In the genomic region with DNA sequence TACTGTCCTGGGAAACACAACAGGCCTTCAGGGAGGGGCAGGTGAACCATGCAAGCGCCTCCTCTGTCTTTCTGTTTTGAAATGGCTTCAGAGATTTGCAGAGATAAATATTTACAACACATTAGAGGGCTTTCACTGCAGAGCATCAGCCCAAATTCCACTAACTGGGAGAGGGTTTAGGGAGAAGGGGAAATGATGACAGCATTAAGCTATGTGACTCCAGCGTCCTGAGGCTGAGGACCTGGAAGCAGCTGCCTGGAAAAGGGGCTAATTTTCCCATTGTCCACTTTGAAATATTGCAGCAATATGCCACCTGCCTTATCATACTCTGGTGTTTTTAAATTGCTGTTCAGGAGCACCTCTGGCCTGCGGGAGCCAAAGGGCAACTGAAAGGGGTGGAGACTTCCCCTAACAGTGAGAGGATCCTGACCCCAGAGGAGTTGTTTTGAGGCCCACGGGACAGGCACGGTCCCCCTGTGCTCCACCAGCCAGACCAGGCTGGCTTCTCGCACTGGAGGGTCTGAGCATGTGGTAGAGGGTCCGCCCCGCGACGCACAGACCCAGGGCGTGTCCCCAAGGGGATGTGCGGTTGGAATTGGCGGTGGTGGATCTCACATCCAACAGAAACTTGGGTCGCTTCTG, we compare ENCODE assay signal across 11 cellular contexts.
A peak's percentile ranks its signal among the peaks of the same experiment; 100 is the strongest.
DNase-seq lines count a peak whose midpoint lies in the region; ATAC-seq and TF ChIP-seq lines count a peak whose summit lies in the region.
"Had no signal": no experiment of that assay in that cellular context is flagged by ENCODE, and none has a peak within 500 bp of the region (broad histone marks: within the 10 kb centered on the region; RNA-seq: fewer than 3 reads in every experiment).

No MANE protein-coding gene starts in this region.

- WGBS in H9 (ENCODE audit: extremely low coverage, insufficient read length, low lambda C conversion rate): no CpG with 5 or more reads among the region's 14 CpGs
- 68% methylated on average over 14 of the region's 14 CpGs for WGBS in right cardiac atrium

- H3K36me3 Mint-ChIP-seq in H9 (ENCODE audit: insufficient read depth in 1 of 3, low read depth in 3 of 3) (peaks cover 2 to 8% (median 5%) of the 10 kb centered on the region in 3 experiments; a peak in 2 of 7 replicates), WTC11 (no peaks in the 10 kb centered on the region)
- no peaks in the 10 kb centered on the region for H3K36me3 Mint-ChIP-seq in stimulated activated effector memory CD8-positive, alpha-beta T cell treated with anti-CD3 and anti-CD28 coated beads, Interleukin-12 subunit alpha, Interleukin-12 subunit beta, amount 100 ng/mL, for 72 hours
- H3K36me3 Mint-ChIP-seq in activated T-helper 2 cell treated with anti-CD3 and anti-CD28 coated beads, Interferon-gamma antibody, Interleukin-2, Interleukin-4, amounts not matched to agents 10 μg/mL and 5 μg/mL and 100 μg/mL, durations not matched to agents 14 hours and 24 hours and 36 hours (ENCODE audit: low read depth): no peaks in the 10 kb centered on the region

- H3K4me3 Mint-ChIP-seq in H9: no peak overlapping the region
- no peak overlapping the region for H3K4me3 Mint-ChIP-seq in WTC11
- H3K4me3 Mint-ChIP-seq in stimulated activated effector memory CD8-positive, alpha-beta T cell treated with anti-CD3 and anti-CD28 coated beads, Interleukin-12 subunit alpha, Interleukin-12 subunit beta, amount 100 ng/mL, for 72 hours: no peak overlapping the region
- H3K4me3 Mint-ChIP-seq in activated T-helper 2 cell treated with anti-CD3 and anti-CD28 coated beads, Interferon-gamma antibody, Interleukin-2, Interleukin-4, amounts not matched to agents 10 μg/mL and 5 μg/mL and 100 μg/mL, durations not matched to agents 14 hours and 24 hours and 36 hours (ENCODE audit: low read depth): no peak overlapping the region
- H3K4me3 Mint-ChIP-seq: activated T-helper 17 cell treated with anti-CD3 and anti-CD28 coated beads, Interleukin-2, amount 50 U/mL, for 72 hours had no signal

- no peaks in the 10 kb centered on the region for H3K79me1 ChIP-seq in H9 (ENCODE audit: insufficient read depth, low read depth, low read length, poor library complexity, severe bottlenecking)

- H3K4me3 ChIP-seq in right cardiac atrium (ENCODE audit: low read length): no peak overlapping the region
- H3K4me3 ChIP-seq: SJSA1 had no signal

- H3K23me2 ChIP-seq in H9 (ENCODE audit: insufficient read length, low read depth, low read length, poor library complexity, severe bottlenecking): no peaks in the 10 kb centered on the region

- H2AK5ac ChIP-seq in H9 (ENCODE audit: insufficient read length, low read length): no peak overlapping the region

- H3K9ac ChIP-seq in H9 (ENCODE audit: extremely low read depth, insufficient read length, low read length): no peak overlapping the region

- no peak overlapping the region for H3K14ac ChIP-seq in H9 (ENCODE audit: insufficient read depth, low read length)

- no peak overlapping the region for H3K23ac ChIP-seq in H9 (ENCODE audit: insufficient read length, low read depth, low read length)

- H3K27ac Mint-ChIP-seq in H9 (peak overlapping the region; percentile 6 to 52 (median 18); a peak in 3 of 7 replicates), WTC11 (no peak overlapping the region)
- peak overlapping the region; percentile 13 for H3K27ac Mint-ChIP-seq in stimulated activated effector memory CD8-positive, alpha-beta T cell treated with anti-CD3 and anti-CD28 coated beads, Interleukin-12 subunit alpha, Interleukin-12 subunit beta, amount 100 ng/mL, for 72 hours
- H3K27ac Mint-ChIP-seq in activated T-helper 2 cell treated with anti-CD3 and anti-CD28 coated beads, Interferon-gamma antibody, Interleukin-2, Interleukin-4, amounts not matched to agents 10 μg/mL and 5 μg/mL and 100 μg/mL, durations not matched to agents 14 hours and 24 hours and 36 hours: no peak overlapping the region
- H3K27ac Mint-ChIP-seq: activated T-helper 17 cell treated with anti-CD3 and anti-CD28 coated beads, Interleukin-2, amount 50 U/mL, for 72 hours had no signal

- CTCF ChIA-PET in WTC11 (lab: Charles Lee): no interaction called here

- no peak overlapping the region for H4K5ac ChIP-seq in H9 (ENCODE audit: insufficient read length, low read depth, low read length)

- H3K27me3 Mint-ChIP-seq in H9 (ENCODE audit: low read depth) (no peaks in the 10 kb centered on the region), WTC11 (ENCODE audit: low read depth) (no peaks in the 10 kb centered on the region)
- no peaks in the 10 kb centered on the region for H3K27me3 Mint-ChIP-seq in activated T-helper 2 cell treated with anti-CD3 and anti-CD28 coated beads, Interferon-gamma antibody, Interleukin-2, Interleukin-4, amounts not matched to agents 10 μg/mL and 5 μg/mL and 100 μg/mL, durations not matched to agents 14 hours and 24 hours and 36 hours (ENCODE audit: low read depth)
- H3K27me3 Mint-ChIP-seq: activated T-helper 17 cell treated with anti-CD3 and anti-CD28 coated beads, Interleukin-2, amount 50 U/mL, for 72 hours had no signal

- no peak overlapping the region for H2BK15ac ChIP-seq in H9 (ENCODE audit: low read depth, low read length)

- H3K9me3 ChIP-seq in H9 (ENCODE audit: control insufficient read depth, low read depth, low read length) (no peaks in the 10 kb centered on the region), right cardiac atrium (ENCODE audit: control insufficient read depth, low read length) (no peaks in the 10 kb centered on the region)
- H3K9me3 ChIP-seq: SJSA1 had no signal

- H3K4me1 Mint-ChIP-seq in H9: peaks cover 20 to 29% of the 10 kb centered on the region in 2 experiments
- peaks cover 18% of the 10 kb centered on the region for H3K4me1 Mint-ChIP-seq in WTC11
- H3K4me1 Mint-ChIP-seq in stimulated activated effector memory CD8-positive, alpha-beta T cell treated with anti-CD3 and anti-CD28 coated beads, Interleukin-12 subunit alpha, Interleukin-12 subunit beta, amount 100 ng/mL, for 72 hours: peaks cover 26% of the 10 kb centered on the region
- H3K4me1 Mint-ChIP-seq in activated T-helper 2 cell treated with anti-CD3 and anti-CD28 coated beads, Interferon-gamma antibody, Interleukin-2, Interleukin-4, amounts not matched to agents 10 μg/mL and 5 μg/mL and 100 μg/mL, durations not matched to agents 14 hours and 24 hours and 36 hours (ENCODE audit: low read depth): peaks cover 21% of the 10 kb centered on the region
- H3K4me1 Mint-ChIP-seq: activated T-helper 17 cell treated with anti-CD3 and anti-CD28 coated beads, Interleukin-2, amount 50 U/mL, for 72 hours had no signal

- no peak overlapping the region for H4K8ac ChIP-seq in H9 (replicated peaks; ENCODE audit: insufficient read length, low read depth, low read length)

- no peaks in the 10 kb centered on the region; the same call in 1 of the 2 replicates for H3K4me1 ChIP-seq in H9 (ENCODE audit: insufficient read depth, low read length)
- H3K4me1 ChIP-seq in right cardiac atrium (ENCODE audit: control insufficient read depth, insufficient read depth, low read length): peaks cover 11% of the 10 kb centered on the region

- no peak overlapping the region for H2BK12ac ChIP-seq in H9 (ENCODE audit: insufficient read length, low read depth, low read length)

- POLR2A ChIA-PET in WTC11 (lab: Charles Lee): no interaction called here

- H3K4ac ChIP-seq in H9 (ENCODE audit: low read depth, low read length): no peak overlapping the region

- H3K9me3 Mint-ChIP-seq in H9 (no peaks in the 10 kb centered on the region), WTC11 (no peaks in the 10 kb centered on the region; the same call in 1 of the 2 replicates)
- no peaks in the 10 kb centered on the region for H3K9me3 Mint-ChIP-seq in stimulated activated effector memory CD8-positive, alpha-beta T cell treated with anti-CD3 and anti-CD28 coated beads, Interleukin-12 subunit alpha, Interleukin-12 subunit beta, amount 100 ng/mL, for 72 hours
- H3K9me3 Mint-ChIP-seq in activated T-helper 2 cell treated with anti-CD3 and anti-CD28 coated beads, Interferon-gamma antibody, Interleukin-2, Interleukin-4, amounts not matched to agents 10 μg/mL and 5 μg/mL and 100 μg/mL, durations not matched to agents 14 hours and 24 hours and 36 hours: no peaks in the 10 kb centered on the region
- H3K9me3 Mint-ChIP-seq: activated T-helper 17 cell treated with anti-CD3 and anti-CD28 coated beads, Interleukin-2, amount 50 U/mL, for 72 hours had no signal

- no peak overlapping the region for H3K4me2 ChIP-seq in H9 (ENCODE audit: insufficient read depth, insufficient read length, low read length)

- H3K27ac ChIP-seq in H9 (ENCODE audit: insufficient read length, low read depth, low read length) (no peak overlapping the region), right cardiac atrium (ENCODE audit: low read length) (peak overlapping the region; percentile 28)
- H3K27ac ChIP-seq: SJSA1 had no signal

- H3K56ac ChIP-seq in H9 (ENCODE audit: insufficient read length, low read depth, low read length): no peak overlapping the region

- H2BK20ac ChIP-seq in H9 (ENCODE audit: low read depth, low read length, poor library complexity, severe bottlenecking): no peak overlapping the region

- H2BK120ac ChIP-seq in H9 (ENCODE audit: low read depth, low read length, poor library complexity, severe bottlenecking): no peak overlapping the region

- H2BK5ac ChIP-seq in H9 (ENCODE audit: insufficient read length, low read length): no peak overlapping the region

- ATAC-seq in WTC11 (peak; percentile 58), right cardiac atrium (peak; percentile 32 to 40), GM21526 (IDR thresholded peaks at IDR 0.05; ENCODE audit: low FRiP score, unreplicated experiment) (no peak)
- ATAC-seq in stimulated activated effector memory CD8-positive, alpha-beta T cell treated with anti-CD3 and anti-CD28 coated beads, Interleukin-12 subunit alpha, Interleukin-12 subunit beta, amount 100 ng/mL, for 72 hours: no peak
- ATAC-seq: activated T-helper 17 cell treated with anti-CD3 and anti-CD28 coated beads, Interleukin-2, amount 50 U/mL, for 72 hours had no signal

- no peak overlapping the region for H3T11ph ChIP-seq in H9 (ENCODE audit: low read length)

- no peak overlapping the region for H4K91ac ChIP-seq in H9 (ENCODE audit: insufficient read length, low read depth, low read length)

- no peak overlapping the region for H2AFZ ChIP-seq in H9 (ENCODE audit: low read length)

- no peaks in the 10 kb centered on the region for H3K27me3 ChIP-seq in H9 (ENCODE audit: insufficient read depth, low read length)
- no peaks in the 10 kb centered on the region for H3K27me3 ChIP-seq in right cardiac atrium (ENCODE audit: control insufficient read depth, insufficient read depth)
- H3K27me3 ChIP-seq: SJSA1 had no signal

- TF ChIP-seq CTCF in H9 (conservative IDR thresholded peaks at IDR 0.05) (no peak), WTC11 (IDR thresholded peaks at IDR 0.05) (no peak)

- H4K20me1 ChIP-seq in H9 (ENCODE audit: control insufficient read depth, insufficient read depth, insufficient read length): peaks cover 2% of the 10 kb centered on the region

- no peak overlapping the region for H3K18ac ChIP-seq in H9 (ENCODE audit: insufficient read length, low read depth, low read length)

- intact Hi-C loops in right cardiac atrium (cut with DNase I): no loop called here
- intact Hi-C loops in activated T-helper 2 cell treated with anti-CD3 and anti-CD28 coated beads, Interferon-gamma antibody, Interleukin-2, Interleukin-4, amounts not matched to agents 10 μg/mL and 5 μg/mL and 100 μg/mL, durations not matched to agents 14 hours and 24 hours and 36 hours (cut with micrococcal nuclease): no loop called here

- H3K79me2 ChIP-seq in H9 (ENCODE audit: insufficient read depth, low read length): no peaks in the 10 kb centered on the region

- DNase-seq in H9 (no peak), WTC11 (ENCODE audit: low spot score) (no peak), right cardiac atrium (peak in 1 of 3 donors; percentile 40), NCI-H1105 treated with DMSO at 0.1 percent for 48 hours (lab: John Stamatoyannopoulos, UW) (no peak), DMS53 (lab: John Stamatoyannopoulos, UW) (no peak)
- no peak for DNase-seq in stimulated activated effector memory CD8-positive, alpha-beta T cell treated with anti-CD3 and anti-CD28 coated beads, Interleukin-12 subunit alpha, Interleukin-12 subunit beta, amount 100 ng/mL, for 72 hours (ENCODE audit: low spot score in 2 of 2)
- DNase-seq in activated T-helper 2 cell treated with anti-CD3 and anti-CD28 coated beads, Interferon-gamma antibody, Interleukin-2, Interleukin-4, amounts not matched to agents 10 μg/mL and 5 μg/mL and 100 μg/mL, durations not matched to agents 14 hours and 24 hours and 36 hours (ENCODE audit: low spot score): no peak
- DNase-seq: stimulated activated CD4-positive, alpha-beta T cell treated with anti-CD3 and anti-CD28 coated beads, Interleukin-2, amount 100 ng/mL, for 48 hours had no signal

Comparison
In these comparisons a context has a peak if more than half of its experiments do, and no peak if none do; other contexts are left out.
1. H3K27ac Mint-ChIP-seq: peak in H9 (3 of 3) and stimulated activated effector memory CD8-positive, alpha-beta T cell treated with anti-CD3 and anti-CD28 coated beads, Interleukin-12 subunit alpha, Interleukin-12 subunit beta, amount 100 ng/mL, for 72 hours (single experiment); none in WTC11 (single experiment) and activated T-helper 2 cell treated with anti-CD3 and anti-CD28 coated beads, Interferon-gamma antibody, Interleukin-2, Interleukin-4, amounts not matched to agents 10 μg/mL and 5 μg/mL and 100 μg/mL, durations not matched to agents 14 hours and 24 hours and 36 hours (single experiment).
2. ATAC-seq: peak in WTC11 (single experiment) and right cardiac atrium (2 of 2); none in stimulated activated effector memory CD8-positive, alpha-beta T cell treated with anti-CD3 and anti-CD28 coated beads, Interleukin-12 subunit alpha, Interleukin-12 subunit beta, amount 100 ng/mL, for 72 hours (single experiment) and GM21526 (single experiment).